8 cellular contexts compared by ENCODE assay signal in genomic region chr6:135162678-135163439, GRCh38. TPM values are rescaled to one million over a fixed set of nuclear protein-coding genes. Genes with fewer than 3 reads are reported as not detected.
A peak's percentile ranks its signal among the peaks of the same experiment; 100 is the strongest.
DNase-seq lines count a peak whose midpoint lies in the region; ATAC-seq and TF ChIP-seq lines count a peak whose summit lies in the region.

No MANE protein-coding gene starts in this region.

- H3K36me3 ChIP-seq in breast epithelium, result no peaks in the 10 kb centered on the region
- no peaks in the 10 kb centered on the region for H3K36me3 ChIP-seq in psoas muscle (ENCODE audit: insufficient read depth in 1 of 2, low read depth in 1 of 2)

- H3K9me3 ChIP-seq in breast epithelium (no peaks in the 10 kb centered on the region), psoas muscle (no peaks in the 10 kb centered on the region)

- H3K4me1 ChIP-seq in breast epithelium (no peaks in the 10 kb centered on the region), psoas muscle (no peaks in the 10 kb centered on the region)

- BruUV-seq in MCF 10A (replicated peaks; lab: Mats Ljungman, UMichigan), result no TSS peak

- CTCF ChIA-PET in MCF 10A (lab: Yijun Ruan, JAX) (interaction anchor here (0.8 to 1.3 kb wide), 7 partner anchors 10 to 261 kb away, joined by 3 to 6 read pairs (median 3); partner anchors contain the start of gene MYB), WTC11 (lab: Charles Lee) (interaction anchor here (0.5 to 2.2 kb wide), 34 partner anchors 9 to 1066 kb away, joined by 3 to 24 read pairs (median 4); partner anchors contain the start of genes HBS1L and MYB)

- peak; percentile 59 for DNase-seq in MCF 10A (ENCODE audit: unreplicated experiment)
- DNase-seq in breast epithelium (ENCODE audit: low spot score in 2 of 2), result no peak
- peak; percentile 59 for DNase-seq in HuH-7 (ENCODE audit: low spot score)
- DNase-seq in WTC11 (ENCODE audit: low spot score), result peak; percentile 89
- peak in 1 of 2 donors; percentile 21 for DNase-seq in psoas muscle
- no peak for DNase-seq in GM19240 (ENCODE audit: insufficient read length, low spot score)

- H3K36me3 Mint-ChIP-seq in MCF 10A (ENCODE audit: insufficient read depth, unreplicated experiment) (no peaks in the 10 kb centered on the region), WTC11 (no peaks in the 10 kb centered on the region)

- WGBS in psoas muscle, 3 donors, result 36 to 39% (median 38%) methylated on average over 10 of the region's 10 CpGs

- H3K9me3 Mint-ChIP-seq in MCF 10A (ENCODE audit: unreplicated experiment) (no peaks in the 10 kb centered on the region), WTC11 (no peaks in the 10 kb centered on the region)

- H3K4me3 Mint-ChIP-seq in MCF 10A (ENCODE audit: unreplicated experiment), result no peak overlapping the region
- no peak overlapping the region for H3K4me3 Mint-ChIP-seq in WTC11

- ATAC-seq in WTC11, result peak; percentile 98
- peak; percentile 37 for ATAC-seq in esophagus mucosa
- no peak for ATAC-seq in psoas muscle
- no peak for ATAC-seq in HG02678 (IDR thresholded peaks at IDR 0.05; ENCODE audit: unreplicated experiment)

- TF ChIP-seq POLR2A in breast epithelium (IDR thresholded peaks at IDR 0.05), result no peak

- TF ChIP-seq CTCF in MCF 10A (IDR thresholded peaks at IDR 0.05; ENCODE audit: unreplicated experiment) (peak; percentile 71), breast epithelium (IDR thresholded peaks at IDR 0.05) (no peak), WTC11 (IDR thresholded peaks at IDR 0.05) (peak; percentile 96), psoas muscle (IDR thresholded peaks at IDR 0.05) (peak; percentile 44)

- H3K27ac ChIP-seq in breast epithelium (no peak overlapping the region), psoas muscle (no peak overlapping the region)

- H3K4me3 ChIP-seq in breast epithelium (no peak overlapping the region), psoas muscle (no peak overlapping the region)

- intact Hi-C loops in MCF 10A (cut with micrococcal nuclease) (no loop called here), breast epithelium (cut with DNase I; ENCODE audit: low total_unique reads) (no loop called here), psoas muscle (cut with DNase I) (no loop called here)

- H3K27ac Mint-ChIP-seq in MCF 10A (ENCODE audit: low read depth, unreplicated experiment) (no peak overlapping the region), WTC11 (no peak overlapping the region)

- H3K27me3 ChIP-seq in breast epithelium, result no peaks in the 10 kb centered on the region
- peaks cover 0 to 4% (median 0%) of the 10 kb centered on the region in 3 donors for H3K27me3 ChIP-seq in psoas muscle (ENCODE audit: insufficient read depth in 3 of 3, low read length in 2 of 3)

- no peaks in the 10 kb centered on the region for H3K27me3 Mint-ChIP-seq in MCF 10A (ENCODE audit: insufficient read depth, unreplicated experiment)
- H3K27me3 Mint-ChIP-seq in WTC11 (ENCODE audit: low read depth), result no peaks in the 10 kb centered on the region

- no peaks in the 10 kb centered on the region for H3K4me1 Mint-ChIP-seq in MCF 10A (ENCODE audit: insufficient read depth, unreplicated experiment)
- H3K4me1 Mint-ChIP-seq in WTC11, result peaks cover 7% of the 10 kb centered on the region

- POLR2A ChIA-PET in MCF 10A (lab: Yijun Ruan, JAX) (interaction anchor here (0.5 kb wide), 2 partner anchors 9 to 1245 kb away, joined by 3 to 4 read pairs; no protein-coding TSS in a partner anchor), WTC11 (lab: Charles Lee) (no interaction called here)

TF ChIP-seq in WTC11, 78 proteins besides CTCF, POLR2A, EP300 and RAD21:
- TF ChIP-seq OVOL2 (CRISPR knock-in tag; IDR thresholded peaks at IDR 0.05; ENCODE audit: borderline replicate concordance) (no peak), ZMAT4 (CRISPR knock-in tag; IDR thresholded peaks at IDR 0.05) (no peak), ZNF232 (CRISPR knock-in tag; IDR thresholded peaks at IDR 0.05) (no peak), GRHL2 (CRISPR knock-in tag; IDR thresholded peaks at IDR 0.05; ENCODE audit: insufficient replicate concordance, severe bottlenecking) (no peak), ETV6 (CRISPR knock-in tag; IDR thresholded peaks at IDR 0.05) (no peak), ZBTB43 (CRISPR knock-in tag; IDR thresholded peaks at IDR 0.05) (no peak)
- TF ChIP-seq, protein P1, sequence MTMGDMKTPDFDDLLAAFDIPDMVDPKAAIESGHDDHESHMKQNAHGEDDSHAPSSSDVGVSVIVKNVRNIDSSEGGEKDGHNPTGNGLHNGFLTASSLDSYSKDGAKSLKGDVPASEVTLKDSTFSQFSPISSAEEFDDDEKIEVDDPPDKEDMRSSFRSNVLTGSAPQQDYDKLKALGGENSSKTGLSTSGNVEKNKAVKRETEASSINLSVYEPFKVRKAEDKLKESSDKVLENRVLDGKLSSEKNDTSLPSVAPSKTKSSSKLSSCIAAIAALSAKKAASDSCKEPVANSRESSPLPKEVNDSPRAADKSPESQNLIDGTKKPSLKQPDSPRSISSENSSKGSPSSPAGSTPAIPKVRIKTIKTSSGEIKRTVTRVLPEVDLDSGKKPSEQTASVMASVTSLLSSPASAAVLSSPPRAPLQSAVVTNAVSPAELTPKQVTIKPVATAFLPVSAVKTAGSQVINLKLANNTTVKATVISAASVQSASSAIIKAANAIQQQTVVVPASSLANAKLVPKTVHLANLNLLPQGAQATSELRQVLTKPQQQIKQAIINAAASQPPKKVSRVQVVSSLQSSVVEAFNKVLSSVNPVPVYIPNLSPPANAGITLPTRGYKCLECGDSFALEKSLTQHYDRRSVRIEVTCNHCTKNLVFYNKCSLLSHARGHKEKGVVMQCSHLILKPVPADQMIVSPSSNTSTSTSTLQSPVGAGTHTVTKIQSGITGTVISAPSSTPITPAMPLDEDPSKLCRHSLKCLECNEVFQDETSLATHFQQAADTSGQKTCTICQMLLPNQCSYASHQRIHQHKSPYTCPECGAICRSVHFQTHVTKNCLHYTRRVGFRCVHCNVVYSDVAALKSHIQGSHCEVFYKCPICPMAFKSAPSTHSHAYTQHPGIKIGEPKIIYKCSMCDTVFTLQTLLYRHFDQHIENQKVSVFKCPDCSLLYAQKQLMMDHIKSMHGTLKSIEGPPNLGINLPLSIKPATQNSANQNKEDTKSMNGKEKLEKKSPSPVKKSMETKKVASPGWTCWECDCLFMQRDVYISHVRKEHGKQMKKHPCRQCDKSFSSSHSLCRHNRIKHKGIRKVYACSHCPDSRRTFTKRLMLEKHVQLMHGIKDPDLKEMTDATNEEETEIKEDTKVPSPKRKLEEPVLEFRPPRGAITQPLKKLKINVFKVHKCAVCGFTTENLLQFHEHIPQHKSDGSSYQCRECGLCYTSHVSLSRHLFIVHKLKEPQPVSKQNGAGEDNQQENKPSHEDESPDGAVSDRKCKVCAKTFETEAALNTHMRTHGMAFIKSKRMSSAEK (CRISPR knock-in tag; IDR thresholded peaks at IDR 0.05; ENCODE audit: borderline replicate concordance), result no peak
- TF ChIP-seq, protein P2, sequence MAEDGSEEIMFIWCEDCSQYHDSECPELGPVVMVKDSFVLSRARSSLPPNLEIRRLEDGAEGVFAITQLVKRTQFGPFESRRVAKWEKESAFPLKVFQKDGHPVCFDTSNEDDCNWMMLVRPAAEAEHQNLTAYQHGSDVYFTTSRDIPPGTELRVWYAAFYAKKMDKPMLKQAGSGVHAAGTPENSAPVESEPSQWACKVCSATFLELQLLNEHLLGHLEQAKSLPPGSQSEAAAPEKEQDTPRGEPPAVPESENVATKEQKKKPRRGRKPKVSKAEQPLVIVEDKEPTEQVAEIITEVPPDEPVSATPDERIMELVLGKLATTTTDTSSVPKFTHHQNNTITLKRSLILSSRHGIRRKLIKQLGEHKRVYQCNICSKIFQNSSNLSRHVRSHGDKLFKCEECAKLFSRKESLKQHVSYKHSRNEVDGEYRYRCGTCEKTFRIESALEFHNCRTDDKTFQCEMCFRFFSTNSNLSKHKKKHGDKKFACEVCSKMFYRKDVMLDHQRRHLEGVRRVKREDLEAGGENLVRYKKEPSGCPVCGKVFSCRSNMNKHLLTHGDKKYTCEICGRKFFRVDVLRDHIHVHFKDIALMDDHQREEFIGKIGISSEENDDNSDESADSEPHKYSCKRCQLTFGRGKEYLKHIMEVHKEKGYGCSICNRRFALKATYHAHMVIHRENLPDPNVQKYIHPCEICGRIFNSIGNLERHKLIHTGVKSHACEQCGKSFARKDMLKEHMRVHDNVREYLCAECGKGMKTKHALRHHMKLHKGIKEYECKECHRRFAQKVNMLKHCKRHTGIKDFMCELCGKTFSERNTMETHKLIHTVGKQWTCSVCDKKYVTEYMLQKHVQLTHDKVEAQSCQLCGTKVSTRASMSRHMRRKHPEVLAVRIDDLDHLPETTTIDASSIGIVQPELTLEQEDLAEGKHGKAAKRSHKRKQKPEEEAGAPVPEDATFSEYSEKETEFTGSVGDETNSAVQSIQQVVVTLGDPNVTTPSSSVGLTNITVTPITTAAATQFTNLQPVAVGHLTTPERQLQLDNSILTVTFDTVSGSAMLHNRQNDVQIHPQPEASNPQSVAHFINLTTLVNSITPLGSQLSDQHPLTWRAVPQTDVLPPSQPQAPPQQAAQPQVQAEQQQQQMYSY (CRISPR knock-in tag; IDR thresholded peaks at IDR 0.05), result no peak

RNA-seq across cellular contexts. Expression of gene MYB, which starts 18.2 kb away (rescaled TPM):
- not detected in 2 replicates for total RNA-seq in MCF 10A (2022)
- 10 to 100 TPM in 2 of 3 donors, 1 to 10 TPM in 1; 1.1 to 61.9 (median 37.0) TPM for total RNA-seq in breast epithelium
- total RNA-seq in WTC11 (2021), result 4.3 to 6.1 TPM (median 5.1 TPM) in 3 replicates
- total RNA-seq in esophagus mucosa, result 1.3 TPM
- under 1 TPM in 1 of 4 donors, not detected in 3; 0.28 TPM for total RNA-seq in psoas muscle
- under 1 TPM; 0.04 to 0.07 (median 0.04) TPM for polyA plus RNA-seq in psoas muscle

Comparison
In these comparisons a context has a peak if more than half of its experiments do, and no peak if none do; other contexts are left out.
1. DNase-seq: peak in MCF 10A (single experiment), HuH-7 (single experiment) and WTC11 (single experiment); none in breast epithelium (0 of 2) and GM19240 (single experiment).
2. CTCF ChIP-seq: peak in MCF 10A (single experiment), WTC11 (single experiment) and psoas muscle (single experiment); none in breast epithelium (0 of 3).
3. ATAC-seq: peak in WTC11 (single experiment) and esophagus mucosa (single experiment); none in psoas muscle (0 of 4) and HG02678 (single experiment).